In genomic region chr12:93676408-93677194, GRCh38 we compare ENCODE assay signal across 8 cellular contexts. TPM values are rescaled to one million over a fixed set of nuclear protein-coding genes. Genes with fewer than 3 reads are reported as not detected.
A peak's percentile ranks its signal among the peaks of the same experiment; 100 is the strongest.
DNase-seq lines count a peak whose midpoint lies in the region; ATAC-seq and TF ChIP-seq lines count a peak whose summit lies in the region.

No MANE protein-coding gene starts in this region.

- DNase-seq in HCEC 1CT, result peak; percentile 5
- no peak for DNase-seq in RWPE1 (ENCODE audit: low spot score)
- no peak for DNase-seq in psoas muscle
- no peak for DNase-seq in central memory CD4-positive, alpha-beta T cell
- no peak for DNase-seq in NCI-H510A treated with DMSO at 0.1 percent for 48 hours (lab: John Stamatoyannopoulos, UW)
- no peak for DNase-seq in HuH-7.5 (ENCODE audit: low spot score)

- no peaks in the 10 kb centered on the region for H3K4me1 ChIP-seq in esophagus (ENCODE audit: control insufficient read depth in 2 of 2, insufficient read depth in 2 of 2, low read length in 1 of 2)
- peaks cover 36% of the 10 kb centered on the region for H3K4me1 ChIP-seq in psoas muscle

- intact Hi-C loops in psoas muscle (cut with DNase I), result loop anchor here (1.0 to 10.0 kb wide), 6 partner anchors 51 to 426 kb away; no protein-coding TSS in a partner anchor

- H3K27me3 ChIP-seq in esophagus (ENCODE audit: control insufficient read depth in 1 of 2, insufficient read depth in 2 of 2, low read length in 2 of 2), result no peaks in the 10 kb centered on the region
- no peaks in the 10 kb centered on the region for H3K27me3 ChIP-seq in psoas muscle (ENCODE audit: insufficient read depth in 3 of 3, low read length in 2 of 3)

- H3K4me3 ChIP-seq in esophagus (ENCODE audit: low read depth in 1 of 2, low read length in 2 of 2) (peak overlapping the region; percentile 70 to 71), psoas muscle (peak overlapping the region; percentile 69)

- WGBS in esophagus, 2 donors, result 55 to 61% methylated on average over 12 of the region's 12 CpGs
- 62 to 63% (median 63%) methylated on average over 12 of the region's 12 CpGs for WGBS in psoas muscle, 3 donors

- H3K27ac ChIP-seq in RWPE1, result peak overlapping the region; percentile 90
- H3K27ac ChIP-seq in esophagus (ENCODE audit: low read depth in 2 of 2, low read length in 1 of 2), result peak overlapping the region; percentile 96 to 99
- H3K27ac ChIP-seq in psoas muscle, result peak overlapping the region; percentile 99

- TF ChIP-seq CTCF in RWPE1 (conservative IDR thresholded peaks at IDR 0.05; ENCODE audit: low read depth) (no peak), psoas muscle (IDR thresholded peaks at IDR 0.05) (no peak)

- H3K9me3 ChIP-seq in esophagus (ENCODE audit: control insufficient read depth in 2 of 2, insufficient read depth in 1 of 2, low read depth in 1 of 2, low read length in 1 of 2), result no peaks in the 10 kb centered on the region
- no peaks in the 10 kb centered on the region for H3K9me3 ChIP-seq in psoas muscle

- ATAC-seq in psoas muscle, result peak; percentile 9 to 37 (median 15)
- no peak for ATAC-seq in GM19328 (IDR thresholded peaks at IDR 0.05; ENCODE audit: unreplicated experiment)

- H3K36me3 ChIP-seq in esophagus (ENCODE audit: control insufficient read depth in 2 of 2, insufficient read depth in 2 of 2, low read length in 1 of 2) (no peaks in the 10 kb centered on the region), psoas muscle (ENCODE audit: insufficient read depth in 1 of 2, low read depth in 1 of 2) (no peaks in the 10 kb centered on the region)

- CTCF ChIA-PET in RWPE1 (lab: Yijun Ruan, JAX), result interaction anchor here (0.7 kb wide), 1 partner anchor 49 kb away, joined by 3 read pairs; no protein-coding TSS in a partner anchor

- POLR2A ChIA-PET in RWPE1 (lab: Yijun Ruan, JAX; ENCODE audit: low non-redundant PET), result no interaction called here

RNA-seq across cellular contexts. Expression of gene CRADD, which starts 0.6 kb away (rescaled TPM):
- polyA plus RNA-seq in esophagus, result 10 to 100 TPM in 1 of 2 donors, 1 to 10 TPM in 1; 4.2 to 12.0 TPM
- 10 to 100 TPM; 12.7 to 21.1 (median 14.7) TPM for total RNA-seq in psoas muscle
- 10 to 100 TPM; 11.0 to 12.1 (median 11.5) TPM for polyA plus RNA-seq in psoas muscle
